Comparison of ENCODE assay signal across 8 cellular contexts in the genomic region with DNA sequence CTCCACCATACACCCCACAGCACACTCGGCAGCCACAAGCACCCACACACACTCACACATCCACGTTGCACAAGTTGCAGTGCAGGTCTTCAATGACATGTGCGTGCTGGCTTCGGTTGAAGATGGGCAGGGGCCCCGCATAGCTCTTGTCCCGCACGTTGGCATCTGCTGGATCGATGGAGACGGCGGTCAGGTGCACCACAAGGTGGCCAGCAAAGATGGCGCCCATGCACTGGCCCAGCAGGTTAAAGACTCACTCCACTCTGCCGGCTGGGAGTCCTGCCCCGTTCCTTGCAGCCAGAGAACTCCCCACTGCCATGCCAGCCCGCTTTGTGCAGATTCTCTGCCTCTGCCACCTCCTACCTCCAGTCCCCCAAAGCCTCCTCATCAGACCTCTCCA. TPM values are rescaled to one million over a fixed set of nuclear protein-coding genes. Genes with fewer than 3 reads are reported as not detected.
"Had no signal": no experiment of that assay in that cellular context is flagged by ENCODE, and none has a peak within 500 bp of the region (broad histone marks: within the 10 kb centered on the region; RNA-seq: fewer than 3 reads in every experiment).

No MANE protein-coding gene starts in this region.

- H2AFZ ChIP-seq: GM23338 had no signal

- H3K27ac ChIP-seq: HL-60 had no signal

- DNase-seq: HFFc6, KBM-7 had no signal

- H3K36me3 ChIP-seq: HAP-1 had no signal

- H3K4me2 ChIP-seq: GM23338 had no signal

- H3K9me3 ChIP-seq: HAP-1 had no signal

- H3K4me3 ChIP-seq: GM23338, HAP-1 had no signal

- ATAC-seq: GM23338, HCT116, HepG2 had no signal

RNA-seq across cellular contexts. Expression of a gene that starts 7.6 kb away (rescaled TPM):
- total RNA-seq: HT1080 had no signal

RNA-seq across cellular contexts. Expression of a gene that starts 30.0 kb away (rescaled TPM):
- total RNA-seq: HFFc6 had no signal
